22 cellular contexts compared by ENCODE assay signal in genomic region chr12:556498-556897, GRCh38.
DNase-seq lines count a peak whose midpoint lies in the region; ATAC-seq and TF ChIP-seq lines count a peak whose summit lies in the region.
"Had no signal": no experiment of that assay in that cellular context is flagged by ENCODE, and none has a peak within 500 bp of the region (broad histone marks: within the 10 kb centered on the region; RNA-seq: fewer than 3 reads in every experiment).

No MANE protein-coding gene starts in this region.

- H3K9me3 Mint-ChIP-seq in chondrocyte (ENCODE audit: low read depth) (no peaks in the 10 kb centered on the region), mesothelial cell of epicardium (peaks cover 3% of the 10 kb centered on the region)
- H3K9me3 Mint-ChIP-seq in CD4-positive, alpha-beta memory T cell = no peaks in the 10 kb centered on the region
- H3K9me3 Mint-ChIP-seq: CD8-positive, alpha-beta T cell; H9; HFFc6 had no signal

- no peak for ATAC-seq in sciatic nerve
- ATAC-seq: A549; CD8-positive, alpha-beta T cell; HCT116 had no signal

- peaks cover 1% of the 10 kb centered on the region for H3K36me3 Mint-ChIP-seq in chondrocyte (ENCODE audit: low read depth)
- peaks cover 0 to 31% of the 10 kb centered on the region in 2 donors for H3K36me3 Mint-ChIP-seq in CD4-positive, alpha-beta memory T cell
- H3K36me3 Mint-ChIP-seq in mesothelial cell of epicardium = no peaks in the 10 kb centered on the region

- TF ChIP-seq POLR2A in ovary (IDR thresholded peaks at IDR 0.05) = no peak

- H3K36me3 ChIP-seq in HEK293 (ENCODE audit: control insufficient read depth in 2 of 2, insufficient read depth in 1 of 2, low read length in 2 of 2) (peaks cover 0 to 25% of the 10 kb centered on the region in 2 experiments; a peak in 1 of 3 replicates), ovary (no peaks in the 10 kb centered on the region)
- H3K36me3 ChIP-seq in CD4-positive, alpha-beta memory T cell (ENCODE audit: insufficient read depth, low read length) = no peaks in the 10 kb centered on the region
- H3K36me3 ChIP-seq: BE2C had no signal

- H3K27ac ChIP-seq in HEK293 (ENCODE audit: extremely low read depth, low read depth, low read length) (no peak overlapping the region), ovary (no peak overlapping the region)
- H3K27ac ChIP-seq in CD4-positive, alpha-beta memory T cell (ENCODE audit: low read depth, low read length) = no peak overlapping the region
- H3K27ac ChIP-seq: A549; BLaER1 treated with 17β-estradiol and CSF1 and Interleukin-3, amounts not matched to agents 10 nM and 100 nM had no signal

- H3K27ac Mint-ChIP-seq in chondrocyte (ENCODE audit: unreplicated experiment) = no peak overlapping the region
- no peak overlapping the region for H3K27ac Mint-ChIP-seq in CD4-positive, alpha-beta memory T cell
- H3K27ac Mint-ChIP-seq in mesothelial cell of epicardium = no peak overlapping the region
- H3K27ac Mint-ChIP-seq: CD14-positive monocyte; CD8-positive, alpha-beta T cell; H9; HFFc6 had no signal

- 83 to 89% (median 84%) methylated on average over 20 of the region's 20 CpGs for WGBS in ovary, 3 donors

- intact Hi-C loops in sciatic nerve (cut with DNase I) = loop anchor here (5.0 kb wide), 1 partner anchor 1846 kb away; no protein-coding TSS in a partner anchor
- intact Hi-C loops in CD4-positive, alpha-beta memory T cell (cut with micrococcal nuclease) = no loop called here
- intact Hi-C loops in ovary (cut with DNase I) = no loop called here

- H3K4me3 ChIP-seq in HEK293 (ENCODE audit: low read depth, low read length) (no peak overlapping the region), ovary (no peak overlapping the region)
- H3K4me3 ChIP-seq in CD4-positive, alpha-beta memory T cell (ENCODE audit: low read length in 2 of 2) = no peak overlapping the region
- H3K4me3 ChIP-seq: A549; BLaER1 treated with 17β-estradiol and CSF1 and Interleukin-3, amounts not matched to agents 10 nM and 100 nM had no signal

- H3K27me3 Mint-ChIP-seq in chondrocyte (ENCODE audit: low read depth) = peaks cover 47% of the 10 kb centered on the region
- H3K27me3 Mint-ChIP-seq in CD4-positive, alpha-beta memory T cell = no peaks in the 10 kb centered on the region
- peaks cover 13% of the 10 kb centered on the region for H3K27me3 Mint-ChIP-seq in mesothelial cell of epicardium (ENCODE audit: low read depth)

- POLR2A ChIA-PET in HEK293 (lab: Yijun Ruan, JAX) = no interaction called here
- POLR2A ChIA-PET in CD4-positive, alpha-beta memory T cell (lab: Charles Lee; ENCODE audit: partially characterized antibody) = no interaction called here

- no peak overlapping the region for H3K4me3 Mint-ChIP-seq in chondrocyte (ENCODE audit: unreplicated experiment)
- H3K4me3 Mint-ChIP-seq in CD4-positive, alpha-beta memory T cell = no peak overlapping the region
- H3K4me3 Mint-ChIP-seq in mesothelial cell of epicardium = no peak overlapping the region
- H3K4me3 Mint-ChIP-seq: CD14-positive monocyte; CD8-positive, alpha-beta T cell; H9; HFFc6 had no signal

- TF ChIP-seq EP300 in ovary (IDR thresholded peaks at IDR 0.05) = no peak

- no peaks in the 10 kb centered on the region for H3K9me3 ChIP-seq in HEK293 (ENCODE audit: control insufficient read depth, insufficient read depth, low read depth, low read length)
- no peaks in the 10 kb centered on the region for H3K9me3 ChIP-seq in CD4-positive, alpha-beta memory T cell (ENCODE audit: control insufficient read depth in 1 of 2, low read length in 2 of 2)
- H3K9me3 ChIP-seq in ovary = no peaks in the 10 kb centered on the region
- H3K9me3 ChIP-seq: A549; BE2C; BLaER1 treated with 17β-estradiol and CSF1 and Interleukin-3, amounts not matched to agents 10 nM and 100 nM; Caco-2 had no signal

- H3K4me1 Mint-ChIP-seq in chondrocyte (ENCODE audit: low read depth) (peaks cover 7% of the 10 kb centered on the region), mesothelial cell of epicardium (no peaks in the 10 kb centered on the region)
- H3K4me1 Mint-ChIP-seq in CD4-positive, alpha-beta memory T cell = peaks cover 28 to 51% (median 41%) of the 10 kb centered on the region in 4 donors
- H3K4me1 Mint-ChIP-seq: H9 had no signal

- CTCF ChIA-PET in HEK293 (lab: Yijun Ruan, JAX) = interaction anchor here (2.0 to 3.0 kb wide), 2 partner anchors 9 to 114 kb away, joined by 11 to 15 read pairs; no protein-coding TSS in a partner anchor
- CTCF ChIA-PET in CD4-positive, alpha-beta memory T cell (lab: Charles Lee; ENCODE audit: partially characterized antibody) = interaction anchor here (0.9 to 3.8 kb wide), 3 partner anchors 9 to 114 kb away, joined by 3 to 31 read pairs (median 7); no protein-coding TSS in a partner anchor

- TF ChIP-seq CTCF in HEK293 (tag by site-specific recombination; IDR thresholded peaks at IDR 0.05) (no peak), chondrocyte (IDR thresholded peaks at IDR 0.05) (no peak), ovary (IDR thresholded peaks at IDR 0.05) (no peak), mesothelial cell of epicardium (IDR thresholded peaks at IDR 0.05; ENCODE audit: unreplicated experiment) (no peak)

- H3K4me1 ChIP-seq in HEK293 (ENCODE audit: control insufficient read depth, insufficient read depth, low read length) (no peaks in the 10 kb centered on the region), ovary (ENCODE audit: insufficient read depth) (no peaks in the 10 kb centered on the region)
- peaks cover 35% of the 10 kb centered on the region for H3K4me1 ChIP-seq in CD4-positive, alpha-beta memory T cell (ENCODE audit: insufficient read depth, low read length)
- H3K4me1 ChIP-seq: BE2C, Caco-2 had no signal

- DNase-seq in chondrocyte (ENCODE audit: low spot score) (peak; percentile 86), sciatic nerve (ENCODE audit: low spot score) (peak; percentile 62), ovary (no peak), mesothelial cell of epicardium (ENCODE audit: low spot score in 2 of 2, unreplicated experiment in 2 of 2) (no peak), dermis blood vessel endothelial cell (no peak)
- DNase-seq in CD4-positive, alpha-beta memory T cell = no peak
- DNase-seq: 8988T; ACHN; AML-193; BE2C; Caco-2; CD8-positive, alpha-beta T cell; DMS153; DND-41; GOT3; H9; HFFc6 had no signal

- no peaks in the 10 kb centered on the region for H3K27me3 ChIP-seq in CD4-positive, alpha-beta memory T cell (ENCODE audit: insufficient read depth, low read length)
- H3K27me3 ChIP-seq in ovary = no peaks in the 10 kb centered on the region
- H3K27me3 ChIP-seq: BE2C had no signal

TF ChIP-seq in HEK293, 187 proteins besides CTCF, POLR2A, EP300 and RAD21:
- TF ChIP-seq, protein P1, sequence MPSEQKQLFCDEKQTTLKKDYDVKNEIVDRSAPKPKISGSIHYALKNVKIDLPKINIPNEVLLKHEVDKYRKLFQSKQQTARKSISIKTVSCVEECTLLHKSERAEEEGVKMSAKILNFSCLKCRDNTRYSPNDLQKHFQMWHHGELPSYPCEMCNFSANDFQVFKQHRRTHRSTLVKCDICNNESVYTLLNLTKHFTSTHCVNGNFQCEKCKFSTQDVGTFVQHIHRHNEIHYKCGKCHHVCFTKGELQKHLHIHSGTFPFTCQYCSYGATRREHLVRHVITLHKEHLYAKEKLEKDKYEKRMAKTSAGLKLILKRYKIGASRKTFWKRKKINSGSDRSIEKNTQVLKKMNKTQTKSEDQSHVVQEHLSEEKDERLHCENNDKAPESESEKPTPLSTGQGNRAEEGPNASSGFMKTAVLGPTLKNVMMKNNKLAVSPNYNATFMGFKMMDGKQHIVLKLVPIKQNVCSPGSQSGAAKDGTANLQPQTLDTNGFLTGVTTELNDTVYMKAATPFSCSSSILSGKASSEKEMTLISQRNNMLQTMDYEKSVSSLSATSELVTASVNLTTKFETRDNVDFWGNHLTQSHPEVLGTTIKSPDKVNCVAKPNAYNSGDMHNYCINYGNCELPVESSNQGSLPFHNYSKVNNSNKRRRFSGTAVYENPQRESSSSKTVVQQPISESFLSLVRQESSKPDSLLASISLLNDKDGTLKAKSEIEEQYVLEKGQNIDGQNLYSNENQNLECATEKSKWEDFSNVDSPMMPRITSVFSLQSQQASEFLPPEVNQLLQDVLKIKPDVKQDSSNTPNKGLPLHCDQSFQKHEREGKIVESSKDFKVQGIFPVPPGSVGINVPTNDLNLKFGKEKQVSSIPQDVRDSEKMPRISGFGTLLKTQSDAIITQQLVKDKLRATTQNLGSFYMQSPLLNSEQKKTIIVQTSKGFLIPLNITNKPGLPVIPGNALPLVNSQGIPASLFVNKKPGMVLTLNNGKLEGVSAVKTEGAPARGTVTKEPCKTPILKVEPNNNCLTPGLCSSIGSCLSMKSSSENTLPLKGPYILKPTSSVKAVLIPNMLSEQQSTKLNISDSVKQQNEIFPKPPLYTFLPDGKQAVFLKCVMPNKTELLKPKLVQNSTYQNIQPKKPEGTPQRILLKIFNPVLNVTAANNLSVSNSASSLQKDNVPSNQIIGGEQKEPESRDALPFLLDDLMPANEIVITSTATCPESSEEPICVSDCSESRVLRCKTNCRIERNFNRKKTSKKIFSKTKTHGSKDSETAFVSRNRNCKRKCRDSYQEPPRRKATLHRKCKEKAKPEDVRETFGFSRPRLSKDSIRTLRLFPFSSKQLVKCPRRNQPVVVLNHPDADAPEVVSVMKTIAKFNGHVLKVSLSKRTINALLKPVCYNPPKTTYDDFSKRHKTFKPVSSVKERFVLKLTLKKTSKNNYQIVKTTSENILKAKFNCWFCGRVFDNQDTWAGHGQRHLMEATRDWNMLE (tag by site-specific recombination; conservative IDR thresholded peaks at IDR 0.05; ENCODE audit: low read depth) = no peak
- peak; percentile 25; the same call in 1 of the 2 replicates for TF ChIP-seq GLIS1 (tag by site-specific recombination; IDR thresholded peaks at IDR 0.05)

Comparison
In these comparisons a context has a peak if more than half of its experiments do, and no peak if none do; other contexts are left out.
1. DNase-seq: peak in chondrocyte (single experiment) and sciatic nerve (single experiment); none in CD4-positive, alpha-beta memory T cell (0 of 5), ovary (0 of 5), mesothelial cell of epicardium (0 of 2) and dermis blood vessel endothelial cell (single experiment).